In the genomic region with DNA sequence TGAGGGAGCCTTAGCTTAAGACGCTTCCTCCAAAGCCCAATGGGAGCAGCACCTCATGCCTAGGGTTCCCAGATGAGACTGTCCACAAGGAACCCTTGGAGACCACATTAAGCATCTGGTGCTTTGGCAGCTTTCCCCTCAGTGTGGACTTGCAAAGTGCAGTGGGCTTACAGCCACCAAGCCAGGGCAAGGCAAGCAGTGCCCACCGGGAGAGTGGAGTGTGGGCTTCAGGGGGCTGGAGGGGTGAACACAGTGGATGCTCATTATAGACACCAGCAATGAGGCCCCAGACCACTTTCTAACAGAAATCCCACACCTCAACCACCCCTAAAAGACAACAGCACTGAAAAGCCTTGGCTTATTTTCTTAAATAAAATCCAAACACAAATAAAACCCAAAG, we compare ENCODE assay signal across 25 cellular contexts. TPM values are rescaled to one million over a fixed set of nuclear protein-coding genes. Genes with fewer than 3 reads are reported as not detected.
DNase-seq lines count a peak whose midpoint lies in the region; ATAC-seq and TF ChIP-seq lines count a peak whose summit lies in the region.
"Had no signal": no experiment of that assay in that cellular context is flagged by ENCODE, and none has a peak within 500 bp of the region (broad histone marks: within the 10 kb centered on the region; RNA-seq: fewer than 3 reads in every experiment).

No MANE protein-coding gene starts in this region.

- H3K27ac ChIP-seq in BLaER1 = peak overlapping the region; percentile 89
- peak overlapping the region; percentile 93 to 94 for H3K27ac ChIP-seq in coronary artery
- H3K27ac ChIP-seq in muscle layer of duodenum (ENCODE audit: low read length) = peak overlapping the region; percentile 11
- H3K27ac ChIP-seq in suprapubic skin = peak overlapping the region; percentile 58
- H3K27ac ChIP-seq in smooth muscle cell (ENCODE audit: low read depth) = no peak overlapping the region
- H3K27ac ChIP-seq: C4-2B, hepatocyte, thyroid gland had no signal

- no peaks in the 10 kb centered on the region for H3F3A ChIP-seq in smooth muscle cell (ENCODE audit: low read depth)

- H3K4me2 ChIP-seq in BLaER1 = peak overlapping the region; percentile 94
- no peak overlapping the region for H3K4me2 ChIP-seq in smooth muscle cell
- H3K4me2 ChIP-seq: hepatocyte had no signal

- WGBS in suprapubic skin = 100% methylated on average over 2 of the region's 2 CpGs
- 93% methylated on average over 2 of the region's 2 CpGs for WGBS in smooth muscle cell (ENCODE audit: low lambda C conversion rate)

- H3K36me3 ChIP-seq in BLaER1 (peaks cover 24% of the 10 kb centered on the region), muscle layer of duodenum (ENCODE audit: control insufficient read depth in 1 of 2, insufficient read depth in 2 of 2, low read length in 2 of 2) (peaks cover 3 to 38% of the 10 kb centered on the region in 2 donors), suprapubic skin (peaks cover 49% of the 10 kb centered on the region), smooth muscle cell (ENCODE audit: low read depth) (no peaks in the 10 kb centered on the region)

- H3K4me1 ChIP-seq in BLaER1 (peaks cover 99% of the 10 kb centered on the region), muscle layer of duodenum (ENCODE audit: control insufficient read depth in 1 of 2, insufficient read depth in 2 of 2, low read length in 2 of 2) (peaks cover 17 to 44% of the 10 kb centered on the region in 2 donors), suprapubic skin (peaks cover 31% of the 10 kb centered on the region), smooth muscle cell (ENCODE audit: low read depth) (no peaks in the 10 kb centered on the region)

- TF ChIP-seq CTCF in coronary artery (IDR thresholded peaks at IDR 0.05) = no peak
- TF ChIP-seq CTCF in suprapubic skin (IDR thresholded peaks at IDR 0.05) = no peak
- TF ChIP-seq CTCF in smooth muscle cell (IDR thresholded peaks at IDR 0.05; ENCODE audit: borderline replicate concordance, insufficient read depth, poor library complexity, severe bottlenecking) = no peak

- H3K4me3 ChIP-seq in BLaER1 (no peak overlapping the region), coronary artery (no peak overlapping the region), muscle layer of duodenum (ENCODE audit: low read depth in 1 of 2, low read length in 2 of 2) (no peak overlapping the region), suprapubic skin (no peak overlapping the region), smooth muscle cell (no peak overlapping the region)
- H3K4me3 ChIP-seq: hepatocyte, thyroid gland had no signal

- TF ChIP-seq EP300 in suprapubic skin (IDR thresholded peaks at IDR 0.05) = no peak

- no peak for TF ChIP-seq POLR2A in suprapubic skin (IDR thresholded peaks at IDR 0.05)

- H4K20me1 ChIP-seq in BLaER1 (no peaks in the 10 kb centered on the region), smooth muscle cell (ENCODE audit: low read depth) (no peaks in the 10 kb centered on the region)

- ATAC-seq in GM21528 (IDR thresholded peaks at IDR 0.05; ENCODE audit: low FRiP score, unreplicated experiment) = no peak
- ATAC-seq in HG03378 (IDR thresholded peaks at IDR 0.05; ENCODE audit: unreplicated experiment) = no peak

- DNase-seq in coronary artery (ENCODE audit: low spot score) = no peak
- DNase-seq in suprapubic skin (ENCODE audit: low spot score in 2 of 2) = no peak
- DNase-seq in smooth muscle cell (lab: John Stamatoyannopoulos, UW; ENCODE audit: unreplicated experiment) = no peak
- no peak for DNase-seq in medulla oblongata (ENCODE audit: extremely low spot score)
- DNase-seq: activated CD4-positive, alpha-beta memory T cell treated with anti-CD3 and anti-CD28 coated beads for 36 hours; activated CD4-positive, CD25-positive, alpha-beta regulatory T cell; activated T-cell treated with anti-CD3 and anti-CD28 coated beads for 4 hours; cortex of kidney; GOT3; NCI-H1092; NCI-H2029 treated with DMSO at 0.1 percent for 48 hours; NCI-H446; occipital lobe; OCI-M1; SHP77; SW 1271; thyroid gland had no signal

- H3K79me2 ChIP-seq in smooth muscle cell (ENCODE audit: low read depth) = no peaks in the 10 kb centered on the region
- H3K79me2 ChIP-seq: hepatocyte had no signal

- H3K9ac ChIP-seq in BLaER1 (0 out of 2 replicates have a peak overlapping the region, but pooled peaks have one; percentile 1), smooth muscle cell (ENCODE audit: low read depth) (no peak overlapping the region)

- H3K27me3 ChIP-seq in BLaER1 (no peaks in the 10 kb centered on the region), muscle layer of duodenum (ENCODE audit: low read depth, low read length) (no peaks in the 10 kb centered on the region), suprapubic skin (no peaks in the 10 kb centered on the region), smooth muscle cell (ENCODE audit: low read depth) (no peaks in the 10 kb centered on the region)
- H3K27me3 ChIP-seq: hepatocyte, thyroid gland had no signal

- H2AFZ ChIP-seq in smooth muscle cell (ENCODE audit: low read depth) = no peak overlapping the region
- H2AFZ ChIP-seq: hepatocyte had no signal

- H3K9me3 ChIP-seq in BLaER1 (no peaks in the 10 kb centered on the region), muscle layer of duodenum (ENCODE audit: control insufficient read depth in 1 of 2, low read length in 2 of 2) (no peaks in the 10 kb centered on the region), suprapubic skin (no peaks in the 10 kb centered on the region), smooth muscle cell (replicated peaks; ENCODE audit: low read depth) (no peaks in the 10 kb centered on the region)
- H3K9me3 ChIP-seq: thyroid gland had no signal

RNA-seq across cellular contexts. Expression of gene MUSTN1, which starts 9.1 kb away (rescaled TPM):
- total RNA-seq in suprapubic skin (10 to 100 TPM in 2 of 4 donors, 1 to 10 TPM in 2; 1.6 to 14.5 (median 8.3) TPM), smooth muscle cell (2.2 TPM in 1 of 2 replicates, not detected in the other)
- polyA plus RNA-seq in smooth muscle cell = 0.30 and 0.98 TPM in 2 replicates
- total RNA-seq: fibroblast of villous mesenchyme, occipital lobe had no signal

RNA-seq across cellular contexts. Expression of gene ITIH4, which starts 13.4 kb away (rescaled TPM):
- total RNA-seq in suprapubic skin (10 to 100 TPM in 1 of 4 donors, 1 to 10 TPM in 3; 2.1 to 12.2 (median 4.6) TPM), smooth muscle cell (1.6 and 2.3 TPM in 2 replicates)
- polyA plus RNA-seq in smooth muscle cell = 1.6 and 4.5 TPM in 2 replicates

RNA-seq across cellular contexts. Expression of gene ITIH3, which starts 49.3 kb away (rescaled TPM):
- total RNA-seq in suprapubic skin (1 to 10 TPM in 2 of 4 donors, under 1 TPM in 2; 0.18 to 5.6 (median 1.2) TPM), smooth muscle cell (not detected in 2 replicates)
- 0.35 TPM in 1 of 2 replicates, not detected in the other for polyA plus RNA-seq in smooth muscle cell
- total RNA-seq: activated CD4-positive, alpha-beta memory T cell treated with anti-CD3 and anti-CD28 coated beads for 36 hours; myocyte had no signal

RNA-seq across cellular contexts. Expression of gene STIMATE, which starts 53.5 kb away (rescaled TPM):
- total RNA-seq in suprapubic skin (10 to 100 TPM; 15.9 to 25.7 (median 19.3) TPM), smooth muscle cell (12.8 and 13.1 TPM in 2 replicates)
- 12.1 and 18.1 TPM in 2 replicates for polyA plus RNA-seq in smooth muscle cell
